In the genomic region with DNA sequence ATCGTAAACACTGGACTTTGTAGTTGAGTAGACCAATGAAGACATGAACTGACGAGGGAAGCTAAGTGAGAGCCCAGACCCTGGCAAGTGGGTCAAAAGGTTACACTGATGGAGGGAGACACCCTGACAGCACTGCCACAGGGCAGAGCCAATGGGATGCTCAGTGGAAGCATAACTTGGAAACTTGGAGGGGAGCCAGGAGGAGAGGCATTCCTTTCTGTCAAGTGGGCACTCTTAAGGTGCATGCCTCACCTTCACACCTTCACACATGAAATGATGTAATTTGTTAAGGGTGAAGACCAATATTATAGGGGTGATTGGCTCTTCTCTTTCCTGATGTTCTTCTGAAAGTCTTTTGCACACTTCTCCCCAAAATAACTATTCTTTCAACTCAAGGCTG, we compare ENCODE assay signal across 16 cellular contexts.
"Had no signal": no experiment of that assay in that cellular context is flagged by ENCODE, and none has a peak within 500 bp of the region (broad histone marks: within the 10 kb centered on the region; RNA-seq: fewer than 3 reads in every experiment).

No MANE protein-coding gene starts in this region.

- H3K4me3 Mint-ChIP-seq: naive thymus-derived CD4-positive, alpha-beta T cell; nephron progenitor cell; type B pancreatic cell had no signal

- H3K9me3 ChIP-seq: colonic mucosa, esophagus squamous epithelium, gastroesophageal sphincter, left ventricle myocardium inferior, neutrophil, psoas muscle, right lobe of liver, uterus had no signal

- H3K27me3 ChIP-seq: colonic mucosa, esophagus squamous epithelium, gastroesophageal sphincter, neutrophil, right lobe of liver, uterus had no signal

- ATAC-seq: gastroesophageal sphincter; naive thymus-derived CD4-positive, alpha-beta T cell had no signal

- H3K4me1 ChIP-seq: colonic mucosa, psoas muscle, uterus had no signal

- H3K27ac ChIP-seq: colonic mucosa, esophagus squamous epithelium, left ventricle myocardium inferior, neutrophil, psoas muscle, right lobe of liver, uterus had no signal

- H3K9me3 Mint-ChIP-seq: naive thymus-derived CD4-positive, alpha-beta T cell; nephron progenitor cell; type B pancreatic cell had no signal

- DNase-seq: colonic mucosa; esophagus squamous epithelium; glutamatergic neuron; islet precursor cell; left ventricle myocardium inferior; nephron progenitor cell; psoas muscle; retina; right lobe of liver; stimulated activated CD4-positive, alpha-beta T cell treated with anti-CD3 and anti-CD28 coated beads, Interleukin-2, amount 100 ng/mL, for 24 hours; stimulated activated naive CD4-positive, alpha-beta T cell treated with Interleukin-2 at 50 U/mL for 16 hours; uterus had no signal

- H3K4me3 ChIP-seq: colonic mucosa, esophagus squamous epithelium, gastroesophageal sphincter, left ventricle myocardium inferior, psoas muscle, right lobe of liver, uterus had no signal

- H3K27ac Mint-ChIP-seq: naive thymus-derived CD4-positive, alpha-beta T cell; nephron progenitor cell; type B pancreatic cell had no signal

- H3K27me3 Mint-ChIP-seq: naive thymus-derived CD4-positive, alpha-beta T cell; type B pancreatic cell had no signal

- H3K36me3 ChIP-seq: colonic mucosa, esophagus squamous epithelium, gastroesophageal sphincter, left ventricle myocardium inferior, neutrophil, right lobe of liver, uterus had no signal
